Comparison of ENCODE assay signal across 1 cellular context in the genomic region with DNA sequence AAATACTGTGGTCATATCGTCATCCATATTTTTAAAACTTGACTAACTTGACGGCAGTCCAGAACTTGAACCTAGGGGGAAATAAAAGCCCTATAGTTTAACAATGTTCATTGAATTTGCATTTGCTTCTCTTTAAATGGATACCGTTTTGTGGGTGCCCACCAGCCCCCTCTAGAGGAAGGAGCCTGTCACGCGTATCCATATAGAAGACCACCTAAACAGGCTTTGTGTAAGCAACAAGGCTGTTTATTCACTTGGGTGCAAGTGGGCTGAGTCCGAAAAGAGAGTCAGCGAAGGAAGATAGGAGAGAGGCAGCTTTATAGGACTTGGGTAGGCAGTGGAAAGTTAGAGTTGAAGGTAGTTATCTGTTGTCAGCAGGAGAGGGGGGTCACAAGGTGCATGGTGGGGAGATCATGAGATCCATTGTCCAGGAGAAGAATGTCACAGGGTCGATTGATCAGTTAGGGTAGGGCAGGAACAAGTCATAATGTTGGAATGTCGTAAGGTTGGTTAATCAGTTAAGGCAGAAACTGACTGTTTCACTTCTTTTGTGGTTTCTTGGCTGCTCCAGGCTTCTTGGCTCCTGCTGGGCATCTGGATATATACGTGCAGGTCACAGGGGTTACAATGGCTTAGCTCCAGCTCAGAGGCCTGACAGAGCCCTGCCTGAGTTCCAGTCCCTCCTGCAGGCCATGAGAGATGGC.
TF ChIP-seq lines count a peak whose summit lies in the region.

No MANE protein-coding gene starts in this region.

TF ChIP-seq in A549, 52 proteins besides CTCF, POLR2A, EP300 and RAD21 (continued from another document):
- TF ChIP-seq BCL3 (IDR thresholded peaks at IDR 0.05) (no peak), PHF8 (IDR thresholded peaks at IDR 0.05; ENCODE audit: borderline replicate concordance, low read depth) (no peak), RFX5 (IDR thresholded peaks at IDR 0.05) (no peak), POLR2AphosphoS2 (conservative IDR thresholded peaks at IDR 0.05; ENCODE audit: low read length) (no peak), BHLHE40 (IDR thresholded peaks at IDR 0.05; ENCODE audit: low read depth, low read length) (no peak), ZC3H11A (IDR thresholded peaks at IDR 0.05) (no peak), CBX2 (IDR thresholded peaks at IDR 0.05; ENCODE audit: borderline replicate concordance, low read depth) (no peak), GATA3 (IDR thresholded peaks at IDR 0.05; ENCODE audit: borderline replicate concordance) (0 out of 2 replicates have a peak, but pooled peaks have one; percentile 13), REST (IDR thresholded peaks at IDR 0.05) (no peak), NR3C1 (IDR thresholded peaks at IDR 0.05) (no peak)
- TF ChIP-seq, protein P1, sequence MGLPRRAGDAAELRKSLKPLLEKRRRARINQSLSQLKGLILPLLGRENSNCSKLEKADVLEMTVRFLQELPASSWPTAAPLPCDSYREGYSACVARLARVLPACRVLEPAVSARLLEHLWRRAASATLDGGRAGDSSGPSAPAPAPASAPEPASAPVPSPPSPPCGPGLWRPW (IDR thresholded peaks at IDR 0.05) = no peak
